Comparison of ENCODE assay signal across 16 cellular contexts in the genomic region with DNA sequence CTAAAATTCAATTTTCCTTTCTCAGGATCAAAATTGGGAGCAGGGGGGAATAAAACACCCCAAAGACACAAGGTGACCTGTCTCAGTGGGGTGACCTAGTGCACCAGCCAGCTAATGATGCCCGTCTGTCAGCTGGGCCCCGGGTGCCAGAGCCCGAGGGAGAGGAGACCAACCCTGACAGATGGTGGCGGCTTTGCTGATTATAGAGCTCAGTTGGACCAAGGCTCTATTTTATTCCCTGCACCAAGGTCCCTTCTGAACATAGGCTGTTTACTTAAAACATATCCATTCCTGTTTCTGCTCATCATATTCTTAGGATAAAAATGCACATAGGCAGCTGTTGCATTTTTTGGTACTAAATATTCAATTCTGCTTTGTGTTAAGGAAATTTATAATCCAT.
"Had no signal": no experiment of that assay in that cellular context is flagged by ENCODE, and none has a peak within 500 bp of the region (broad histone marks: within the 10 kb centered on the region; RNA-seq: fewer than 3 reads in every experiment).

No MANE protein-coding gene starts in this region.

- H3K9me3 ChIP-seq: upper lobe of left lung had no signal

- DNase-seq: activated CD4-positive, alpha-beta T cell treated with anti-CD3 and anti-CD28 coated beads for 4 hours; activated CD8-positive, alpha-beta T cell treated with anti-CD3 and anti-CD28 coated beads for 36 hours; activated effector memory CD4-positive, alpha-beta T cell treated with Interleukin-2 at 50 U/mL for 16 hours; activated T-cell treated with anti-CD3 and anti-CD28 coated beads, Interleukin-2, amount 50 U/mL, for 4 hours; effector CD8-positive, alpha-beta T cell; foreskin fibroblast; head of caudate nucleus; mesendoderm; occipital lobe; right cardiac atrium; stimulated activated naive CD8-positive, alpha-beta T cell treated with anti-CD3 and anti-CD28 coated beads, Interleukin-15, Interleukin-2, amounts not matched to agents 100 U/mL and 50 U/mL, for 24 hours had no signal

- H3K36me3 Mint-ChIP-seq: activated naive CD4-positive, alpha-beta T cell treated with anti-CD3 and anti-CD28 coated beads, Interleukin-2, amount 50 U/mL, for 24 hours had no signal

- H3K9me3 Mint-ChIP-seq: activated CD8-positive, alpha-beta T cell treated with anti-CD3 and anti-CD28 coated beads for 36 hours; activated T-cell treated with anti-CD3 and anti-CD28 coated beads, Interleukin-2, amount 50 U/mL, for 4 hours; central memory CD8-positive, alpha-beta T cell; nephron progenitor cell had no signal

- H3K27ac Mint-ChIP-seq: activated CD8-positive, alpha-beta T cell treated with anti-CD3 and anti-CD28 coated beads for 36 hours; activated naive CD4-positive, alpha-beta T cell treated with anti-CD3 and anti-CD28 coated beads, Interleukin-2, amount 50 U/mL, for 24 hours had no signal

- H3K27me3 ChIP-seq: upper lobe of left lung had no signal

- H3K4me1 ChIP-seq: upper lobe of left lung had no signal

- H3K36me3 ChIP-seq: upper lobe of left lung had no signal

- H3K27ac ChIP-seq: upper lobe of left lung, VCaP had no signal

- H3K4me3 Mint-ChIP-seq: activated CD8-positive, alpha-beta T cell treated with anti-CD3 and anti-CD28 coated beads for 36 hours; activated naive CD4-positive, alpha-beta T cell treated with anti-CD3 and anti-CD28 coated beads, Interleukin-2, amount 50 U/mL, for 24 hours; activated T-cell treated with anti-CD3 and anti-CD28 coated beads, Interleukin-2, amount 50 U/mL, for 4 hours; central memory CD8-positive, alpha-beta T cell had no signal

- H3K27me3 Mint-ChIP-seq: activated CD8-positive, alpha-beta T cell treated with anti-CD3 and anti-CD28 coated beads for 36 hours; activated naive CD4-positive, alpha-beta T cell treated with anti-CD3 and anti-CD28 coated beads, Interleukin-2, amount 50 U/mL, for 24 hours had no signal

- H3K4me3 ChIP-seq: upper lobe of left lung had no signal

- ATAC-seq: activated CD8-positive, alpha-beta T cell treated with anti-CD3 and anti-CD28 coated beads for 36 hours; activated T-cell treated with anti-CD3 and anti-CD28 coated beads, Interleukin-2, amount 50 U/mL, for 4 hours; right cardiac atrium; stimulated activated naive CD8-positive, alpha-beta T cell treated with anti-CD3 and anti-CD28 coated beads, Interleukin-15, Interleukin-2, amounts not matched to agents 100 U/mL and 50 U/mL, for 24 hours had no signal
